26 cellular contexts compared by ENCODE assay signal in the genomic region with DNA sequence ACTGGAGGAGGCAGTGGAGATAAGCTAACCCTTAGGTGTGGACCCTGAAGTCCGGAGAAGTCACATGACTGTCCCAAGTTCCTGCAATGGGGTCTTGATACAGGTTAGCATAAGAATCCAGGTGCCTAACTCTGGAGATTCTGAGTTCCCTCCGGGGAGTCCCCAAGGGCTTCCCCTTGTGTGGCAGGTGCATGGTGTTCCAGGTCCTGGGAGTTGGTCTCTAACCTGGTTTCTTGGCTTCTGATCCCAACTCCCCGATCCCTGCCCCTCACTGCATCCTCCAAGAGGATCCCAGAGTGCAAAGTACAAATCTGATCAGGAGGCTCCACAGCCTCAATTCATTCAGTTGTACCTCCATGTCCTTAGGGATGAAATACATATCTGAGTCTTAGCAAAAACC. TPM values are rescaled to one million over a fixed set of nuclear protein-coding genes. Genes with fewer than 3 reads are reported as not detected.
"Had no signal": no experiment of that assay in that cellular context is flagged by ENCODE, and none has a peak within 500 bp of the region (broad histone marks: within the 10 kb centered on the region; RNA-seq: fewer than 3 reads in every experiment).

No MANE protein-coding gene starts in this region.

- DNase-seq: IMR-90, Karpas-422, KG1, MG63, NCI-H1092, NCI-H1417 treated with DMSO at 0.1 percent for 48 hours, NCI-H146, NCI-H1694 treated with DMSO at 0.1 percent for 48 hours, NCI-H1930, NCI-H2081, NCI-H2171, NCI-H226, NCI-H446, NCI-H510A, NCI-H524 treated with DMSO at 0.1 percent for 48 hours, NCI-H69, NCI-H774, PC-3, SHP77, SK-N-SH, SW 1271 had no signal

- H3K4me2 ChIP-seq: SK-N-SH had no signal

- H3K9ac ChIP-seq: SK-N-SH had no signal

- FAIRE-seq: HepG2 had no signal

- H3K4me3 ChIP-seq: MG63 had no signal

- H3K27ac ChIP-seq: RWPE1 had no signal

- H3K9me2 ChIP-seq: SK-N-SH had no signal

- H3K9me3 ChIP-seq: MG63, SK-N-SH had no signal

- H3K36me3 ChIP-seq: MG63 had no signal

- H3K27me3 ChIP-seq: MG63 had no signal

RNA-seq across cellular contexts. Expression of gene C8A, which starts 9.3 kb away (rescaled TPM):
- total RNA-seq: HT1080, IMR-90, OCI-LY7, PC-3, SK-MEL-5 had no signal
- polyA plus RNA-seq: IMR-90, SK-N-SH had no signal

RNA-seq across cellular contexts. Expression of gene FYB2, which starts 26.1 kb away (rescaled TPM):
- total RNA-seq: HT1080, OCI-LY7, PC-3, SK-MEL-5 had no signal
- polyA plus RNA-seq: IMR-90, SK-N-SH had no signal
